ENCODE assay signal across 10 cellular contexts in genomic region chr19:2540251-2540645, GRCh38.
A peak's percentile ranks its signal among the peaks of the same experiment; 100 is the strongest.
DNase-seq lines count a peak whose midpoint lies in the region; TF ChIP-seq lines count a peak whose summit lies in the region.
"Had no signal": no experiment of that assay in that cellular context is flagged by ENCODE, and none has a peak within 500 bp of the region (broad histone marks: within the 10 kb centered on the region; RNA-seq: fewer than 3 reads in every experiment).

No MANE protein-coding gene starts in this region.

- H3K27ac ChIP-seq in BLaER1 (0 out of 2 replicates have a peak overlapping the region, but pooled peaks have one; percentile 31), adipose tissue (ENCODE audit: low read depth, low read length) (peak overlapping the region; percentile 7), sigmoid colon (peak overlapping the region; percentile 89 to 98 (median 94))

- intact Hi-C loops in sigmoid colon (cut with DNase I): loop anchor here (2.0 kb wide), 2 partner anchors 39 to 45 kb away; no protein-coding TSS in a partner anchor
- intact Hi-C loops in CD14-positive monocyte (cut with micrococcal nuclease): loop anchor here (5.0 kb wide), 2 partner anchors 33 to 72 kb away; no protein-coding TSS in a partner anchor

- H3K4me1 Mint-ChIP-seq in CD14-positive monocyte: peaks cover 24% of the 10 kb centered on the region

- peaks cover 31% of the 10 kb centered on the region for H3K36me3 ChIP-seq in BLaER1
- no peaks in the 10 kb centered on the region for H3K36me3 ChIP-seq in sigmoid colon

- no peak for TF ChIP-seq POLR2A in sigmoid colon (IDR thresholded peaks at IDR 0.05)

- no peak for TF ChIP-seq EP300 in sigmoid colon (IDR thresholded peaks at IDR 0.05)

- H3K9me3 Mint-ChIP-seq in CD14-positive monocyte: peaks cover 0 to 3% (median 0%) of the 10 kb centered on the region in 7 donors
- H3K9me3 Mint-ChIP-seq: activated CD4-positive, alpha-beta T cell treated with anti-CD3 and anti-CD28 coated beads, Interleukin-2, amount 10 ng/mL, durations not matched to agents 24 days and 14 days had no signal

- no peak overlapping the region for H3K4me3 Mint-ChIP-seq in CD14-positive monocyte
- H3K4me3 Mint-ChIP-seq: activated CD4-positive, alpha-beta T cell treated with anti-CD3 and anti-CD28 coated beads, Interleukin-2, amount 10 ng/mL, durations not matched to agents 24 days and 14 days had no signal

- DNase-seq in sigmoid colon: no peak
- no peak for DNase-seq in HEK293T (ENCODE audit: extremely low spot score)
- no peak for DNase-seq in stimulated activated naive CD4-positive, alpha-beta T cell (lab: John Stamatoyannopoulos, UW)
- DNase-seq in CD14-positive monocyte (ENCODE audit: low spot score): no peak
- DNase-seq in globus pallidus (ENCODE audit: low spot score): no peak
- DNase-seq: activated CD4-positive, alpha-beta T cell treated with anti-CD3 and anti-CD28 coated beads, Interleukin-2, amount 10 ng/mL, durations not matched to agents 24 days and 14 days; NCI-H1092 had no signal

- H4K20me1 ChIP-seq in BLaER1: peaks cover 53% of the 10 kb centered on the region

- H3K4me2 ChIP-seq in BLaER1: peak overlapping the region; percentile 26

- H3K9me3 ChIP-seq in BLaER1 (no peaks in the 10 kb centered on the region), iPS-18c (ENCODE audit: control insufficient read depth, insufficient read depth, low read length) (no peaks in the 10 kb centered on the region), sigmoid colon (no peaks in the 10 kb centered on the region)

- H3K4me3 ChIP-seq in BLaER1 (no peak overlapping the region), iPS-18c (ENCODE audit: insufficient read depth, low read depth, low read length) (peak overlapping the region; percentile 31; the same call in 1 of the 2 replicates), sigmoid colon (peak overlapping the region in 3 of 4 donors; percentile 20 to 34 (median 32))

- H3K27me3 ChIP-seq in BLaER1 (no peaks in the 10 kb centered on the region), sigmoid colon (no peaks in the 10 kb centered on the region)

- no peak overlapping the region for H3K9ac ChIP-seq in BLaER1

- H3K4me1 ChIP-seq in BLaER1: peaks cover 70% of the 10 kb centered on the region
- peaks cover 0 to 54% (median 52%) of the 10 kb centered on the region in 4 donors for H3K4me1 ChIP-seq in sigmoid colon

- POLR2A ChIA-PET in HEK293T (lab: Yijun Ruan, JAX): interaction anchor here (1.0 to 5.5 kb wide), 3 partner anchors 11 to 64 kb away, joined by 3 to 122 read pairs (median 3); partner anchors contain the start of gene GADD45B

- peaks cover 0 to 7% (median 4%) of the 10 kb centered on the region in 3 donors for H3K27me3 Mint-ChIP-seq in CD14-positive monocyte (ENCODE audit: low read depth in 3 of 3)
- H3K27me3 Mint-ChIP-seq: activated CD4-positive, alpha-beta T cell treated with anti-CD3 and anti-CD28 coated beads, Interleukin-2, amount 10 ng/mL, durations not matched to agents 24 days and 14 days had no signal

- WGBS in adipose tissue, 3 donors: 85 to 89% (median 86%) methylated on average over 12 of the region's 12 CpGs
- 80 to 86% methylated on average over 12 of the region's 12 CpGs for WGBS in sigmoid colon, 2 donors

- H3K27ac Mint-ChIP-seq in CD14-positive monocyte: peak overlapping the region in 1 of 7 donors; percentile 74
- H3K27ac Mint-ChIP-seq: activated CD4-positive, alpha-beta T cell treated with anti-CD3 and anti-CD28 coated beads, Interleukin-2, amount 10 ng/mL, durations not matched to agents 24 days and 14 days had no signal

- TF ChIP-seq CTCF in sigmoid colon (IDR thresholded peaks at IDR 0.05) (no peak), CD14-positive monocyte (IDR thresholded peaks at IDR 0.05) (no peak)

- no peaks in the 10 kb centered on the region for H3K36me3 Mint-ChIP-seq in CD14-positive monocyte

- CTCF ChIA-PET in HEK293T (lab: Yijun Ruan, JAX): interaction anchor here (1.0 kb wide), 1 partner anchor 12 kb away, joined by 3 read pairs; no protein-coding TSS in a partner anchor

TF ChIP-seq in HEK293T, 16 proteins besides CTCF, POLR2A, EP300 and RAD21:
- TF ChIP-seq NFRKB (IDR thresholded peaks at IDR 0.05) (no peak), HDGF (IDR thresholded peaks at IDR 0.05; ENCODE audit: borderline replicate concordance) (no peak), ARNT (IDR thresholded peaks at IDR 0.05) (no peak), CTBP1 (IDR thresholded peaks at IDR 0.05; ENCODE audit: borderline replicate concordance) (no peak), FOXK2 (IDR thresholded peaks at IDR 0.05) (no peak), SUZ12 (IDR thresholded peaks at IDR 0.05) (no peak), ELF4 (IDR thresholded peaks at IDR 0.05) (no peak), TARDBP (IDR thresholded peaks at IDR 0.05) (no peak), PKNOX1 (IDR thresholded peaks at IDR 0.05) (no peak), SP1 (IDR thresholded peaks at IDR 0.05) (no peak), FOXA1 (IDR thresholded peaks at IDR 0.05) (no peak), FOXM1 (IDR thresholded peaks at IDR 0.05; ENCODE audit: borderline replicate concordance) (no peak), LEF1 (IDR thresholded peaks at IDR 0.05; ENCODE audit: borderline replicate concordance) (no peak), BHLHE40 (IDR thresholded peaks at IDR 0.05; ENCODE audit: borderline replicate concordance) (no peak)

Comparison
In these comparisons a context has a peak if more than half of its experiments do, and no peak if none do; other contexts are left out.
1. H3K27ac ChIP-seq: peak in every context shown above with its lines; median percentile 94 in sigmoid colon; 31 in BLaER1; 7 in adipose tissue.